In genomic region chr2:191128172-191128910, GRCh38 we compare ENCODE assay signal across 11 cellular contexts. TPM values are rescaled to one million over a fixed set of nuclear protein-coding genes. Genes with fewer than 3 reads are reported as not detected.
A peak's percentile ranks its signal among the peaks of the same experiment; 100 is the strongest.
DNase-seq lines count a peak whose midpoint lies in the region; ATAC-seq, FAIRE-seq and TF ChIP-seq lines count a peak whose summit lies in the region.
"Had no signal": no experiment of that assay in that cellular context is flagged by ENCODE, and none has a peak within 500 bp of the region (broad histone marks: within the 10 kb centered on the region; RNA-seq: fewer than 3 reads in every experiment).

No MANE protein-coding gene starts in this region.

- intact Hi-C loops in posterior cingulate gyrus (cut with DNase I): no loop called here

- H3K27me3 Mint-ChIP-seq in immature natural killer cell (ENCODE audit: low read depth in 3 of 3): peaks cover 2 to 28% (median 8%) of the 10 kb centered on the region in 3 donors

- no peaks in the 10 kb centered on the region for H3K9me3 Mint-ChIP-seq in immature natural killer cell

- DNase-seq in immature natural killer cell (peak; percentile 81 to 82 (median 81)), posterior cingulate gyrus (no peak), NCI-H446 treated with DMSO at 0.1 percent for 48 hours (lab: John Stamatoyannopoulos, UW) (no peak), GM12892 (ENCODE audit: insufficient read length) (no peak)
- DNase-seq: Kasumi-1, T-helper 9 cell had no signal

- ATAC-seq in GM18519 (IDR thresholded peaks at IDR 0.05; ENCODE audit: low FRiP score, unreplicated experiment): peak; percentile 82
- ATAC-seq in GM21619 (IDR thresholded peaks at IDR 0.05; ENCODE audit: unreplicated experiment): peak; percentile 87
- peak; percentile 92 for ATAC-seq in HG03521 (IDR thresholded peaks at IDR 0.05; ENCODE audit: unreplicated experiment)
- ATAC-seq in HG02763 (IDR thresholded peaks at IDR 0.05; ENCODE audit: unreplicated experiment): no peak

- no peak for TF ChIP-seq POLR2A in GM12892 (IDR thresholded peaks at IDR 0.05; ENCODE audit: low read depth, low read length)

- peaks cover 15 to 26% (median 26%) of the 10 kb centered on the region in 3 donors for H3K36me3 Mint-ChIP-seq in immature natural killer cell

- H3K4me3 Mint-ChIP-seq in immature natural killer cell: peak overlapping the region; percentile 77 to 88 (median 83)

- FAIRE-seq in GM12892 (lab: Jason Lieb, UNC): no peak
- FAIRE-seq: endothelial cell of umbilical vein had no signal

- H3K27ac Mint-ChIP-seq in immature natural killer cell: peak overlapping the region; percentile 94 to 100 (median 98)

- peaks cover 89 to 97% of the 10 kb centered on the region in 2 donors for H3K4me1 Mint-ChIP-seq in immature natural killer cell

RNA-seq across cellular contexts. Expression of gene STAT4, which starts 22.5 kb away (rescaled TPM):
- 100 to 1,000 TPM in 1 of 3 donors, 10 to 100 TPM in 2; 80.6 to 143 (median 91.7) TPM for polyA plus RNA-seq in immature natural killer cell
- polyA plus RNA-seq in GM12892 (2012; ENCODE audit: missing spikeins): 0.34 TPM

Comparison
In these comparisons a context has a peak if more than half of its experiments do, and no peak if none do; other contexts are left out.
1. DNase-seq: peak in immature natural killer cell (3 of 3); none in posterior cingulate gyrus (0 of 10), NCI-H446 treated with DMSO at 0.1 percent for 48 hours (single experiment) and GM12892 (single experiment).